Comparison of ENCODE assay signal across 28 cellular contexts in genomic region chr2:74896232-74896631, GRCh38.
"Had no signal": no experiment of that assay in that cellular context is flagged by ENCODE, and none has a peak within 500 bp of the region (broad histone marks: within the 10 kb centered on the region; RNA-seq: fewer than 3 reads in every experiment).

No MANE protein-coding gene starts in this region.

- H3K27ac Mint-ChIP-seq: naive thymus-derived CD4-positive, alpha-beta T cell; natural killer cell treated with Interleukin-12 subunit alpha and Interleukin-12 subunit beta and Interleukin-15 and Interleukin-18, amount 100 ng/mL, for 72 hours; stimulated activated memory B cell treated with anti-CD40 and anti-IgM and Interleukin-4, amounts not matched to agents 10 μg/mL and 1 μg/mL and 100 μg/mL, for 72 hours; type B pancreatic cell had no signal

- H3K4me1 Mint-ChIP-seq: naive thymus-derived CD4-positive, alpha-beta T cell; neural crest cell; stimulated activated memory B cell treated with anti-CD40 and anti-IgM and Interleukin-4, amounts not matched to agents 10 μg/mL and 1 μg/mL and 100 μg/mL, for 72 hours; stimulated activated naive CD8-positive, alpha-beta T cell treated with anti-CD3 and anti-CD28 coated beads, Interleukin-15, amount 100 ng/mL, for 72 hours had no signal

- H3K27me3 ChIP-seq: hepatocyte, pancreas, sigmoid colon, tibial nerve, uterus had no signal

- DNase-seq: islet precursor cell; left ventricle myocardium inferior; midbrain; mucosa of descending colon; naive thymus-derived CD4-positive, alpha-beta T cell; nucleus accumbens; pancreas; posterior cingulate gyrus; retina; right cardiac atrium; sigmoid colon; small intestine; stimulated activated CD4-positive, alpha-beta T cell treated with anti-CD3 and anti-CD28 coated beads, Interleukin-1b, Interleukin-23, amount 100 ng/mL, for 48 hours; stimulated activated CD4-positive, alpha-beta T cell treated with anti-CD3 and anti-CD28 coated beads, Interleukin-2, amount 100 ng/mL, for 48 hours; stimulated activated CD4-positive, alpha-beta T cell treated with anti-CD3 and anti-CD28 coated beads, Interleukin-4, amount 100 ng/mL, for 4 hours; stimulated activated CD8-positive, alpha-beta memory T cell treated with anti-CD3 and anti-CD28 coated beads, Interleukin-4, amount 100 ng/mL, for 48 hours; stimulated activated naive CD4-positive, alpha-beta T cell treated with Interleukin-2 at 50 U/mL for 16 hours; stimulated activated naive CD8-positive, alpha-beta T cell treated with anti-CD3 and anti-CD28 coated beads, Interleukin-15, amount 100 ng/mL, for 72 hours; substantia nigra; uterus had no signal

- H3K4me3 ChIP-seq: hepatocyte, left ventricle myocardium inferior, lung, mucosa of descending colon, pancreas, prostate gland, sigmoid colon, tibial nerve, uterus had no signal

- H3K79me2 ChIP-seq: hepatocyte had no signal

- H3K27me3 Mint-ChIP-seq: naive thymus-derived CD4-positive, alpha-beta T cell; natural killer cell treated with Interleukin-12 subunit alpha and Interleukin-12 subunit beta and Interleukin-15 and Interleukin-18, amount 100 ng/mL, for 72 hours; stimulated activated memory B cell treated with anti-CD40 and anti-IgM and Interleukin-4, amounts not matched to agents 10 μg/mL and 1 μg/mL and 100 μg/mL, for 72 hours; stimulated activated naive CD8-positive, alpha-beta T cell treated with anti-CD3 and anti-CD28 coated beads, Interleukin-15, amount 100 ng/mL, for 72 hours; type B pancreatic cell had no signal

- H3K4me1 ChIP-seq: left ventricle myocardium inferior, pancreas, prostate gland, sigmoid colon, tibial nerve, uterus had no signal

- H2AFZ ChIP-seq: hepatocyte had no signal

- ATAC-seq: mucosa of descending colon; naive thymus-derived CD4-positive, alpha-beta T cell; natural killer cell treated with Interleukin-12 subunit alpha and Interleukin-12 subunit beta and Interleukin-15 and Interleukin-18, amount 100 ng/mL, for 72 hours; pancreas; right cardiac atrium; stimulated activated memory B cell treated with anti-CD40 and anti-IgM and Interleukin-4, amounts not matched to agents 10 μg/mL and 1 μg/mL and 100 μg/mL, for 72 hours; stimulated activated naive CD8-positive, alpha-beta T cell treated with anti-CD3 and anti-CD28 coated beads, Interleukin-15, amount 100 ng/mL, for 72 hours had no signal

- H3K4me2 ChIP-seq: hepatocyte had no signal

- H3K36me3 ChIP-seq: left ventricle myocardium inferior, pancreas, prostate gland, sigmoid colon, tibial nerve, uterus had no signal

- H3K9me3 Mint-ChIP-seq: natural killer cell treated with Interleukin-12 subunit alpha and Interleukin-12 subunit beta and Interleukin-15 and Interleukin-18, amount 100 ng/mL, for 72 hours; neural crest cell had no signal

- H3K4me3 Mint-ChIP-seq: naive thymus-derived CD4-positive, alpha-beta T cell; natural killer cell treated with Interleukin-12 subunit alpha and Interleukin-12 subunit beta and Interleukin-15 and Interleukin-18, amount 100 ng/mL, for 72 hours; neural crest cell; stimulated activated memory B cell treated with anti-CD40 and anti-IgM and Interleukin-4, amounts not matched to agents 10 μg/mL and 1 μg/mL and 100 μg/mL, for 72 hours; stimulated activated naive CD8-positive, alpha-beta T cell treated with anti-CD3 and anti-CD28 coated beads, Interleukin-15, amount 100 ng/mL, for 72 hours; type B pancreatic cell had no signal

- H3K27ac ChIP-seq: hepatocyte, left ventricle myocardium inferior, pancreas, prostate gland, sigmoid colon, tibial nerve, uterus had no signal

- H3K9me3 ChIP-seq: mucosa of descending colon, pancreas, prostate gland, sigmoid colon, tibial nerve, uterus had no signal
